9 cellular contexts compared by ENCODE assay signal in genomic region chr2:130823886-130824491, GRCh38. TPM values are rescaled to one million over a fixed set of nuclear protein-coding genes. Genes with fewer than 3 reads are reported as not detected.
DNase-seq lines count a peak whose midpoint lies in the region; ATAC-seq and TF ChIP-seq lines count a peak whose summit lies in the region.
"Had no signal": no experiment of that assay in that cellular context is flagged by ENCODE, and none has a peak within 500 bp of the region (broad histone marks: within the 10 kb centered on the region; RNA-seq: fewer than 3 reads in every experiment).

No MANE protein-coding gene starts in this region.

- H3K79me2 ChIP-seq in H9 (ENCODE audit: insufficient read depth, low read length): no peaks in the 10 kb centered on the region

- no peak overlapping the region for H2BK15ac ChIP-seq in H9 (ENCODE audit: low read depth, low read length)

- no peak overlapping the region for H2AFZ ChIP-seq in H9 (ENCODE audit: low read length)

- no peak overlapping the region for H3K4me2 ChIP-seq in H9 (ENCODE audit: insufficient read depth, insufficient read length, low read length)

- H3K36me3 Mint-ChIP-seq in H9 (ENCODE audit: insufficient read depth in 1 of 3, low read depth in 3 of 3): no peaks in the 10 kb centered on the region

- H4K20me1 ChIP-seq in H9 (ENCODE audit: control insufficient read depth, insufficient read depth, insufficient read length): peaks cover 3% of the 10 kb centered on the region

- no peaks in the 10 kb centered on the region for H3K23me2 ChIP-seq in H9 (ENCODE audit: insufficient read length, low read depth, low read length, poor library complexity, severe bottlenecking)

- peak; percentile 15 for DNase-seq in GM12864 (ENCODE audit: low read depth)
- DNase-seq in epithelial cell of prostate (ENCODE audit: low read depth, low spot score): no peak
- DNase-seq in NCI-H1092 treated with DMSO at 0.1 percent for 48 hours (lab: John Stamatoyannopoulos, UW): no peak
- no peak for DNase-seq in H9
- no peak for DNase-seq in T1000 (lab: John Stamatoyannopoulos, UW)
- no peak for DNase-seq in AG08395 (ENCODE audit: low spot score)

- no peak overlapping the region for H2BK5ac ChIP-seq in H9 (ENCODE audit: insufficient read length, low read length)

- no peak overlapping the region for H3K14ac ChIP-seq in H9 (ENCODE audit: insufficient read depth, low read length)

- no peaks in the 10 kb centered on the region for H3K9me3 Mint-ChIP-seq in H9

- H2AK5ac ChIP-seq in H9 (ENCODE audit: insufficient read length, low read length): no peak overlapping the region

- H3K79me1 ChIP-seq in H9 (ENCODE audit: insufficient read depth, low read depth, low read length, poor library complexity, severe bottlenecking): no peaks in the 10 kb centered on the region

- H3K18ac ChIP-seq in H9 (ENCODE audit: insufficient read length, low read depth, low read length): no peak overlapping the region

- H3K4ac ChIP-seq in H9 (ENCODE audit: low read depth, low read length): no peak overlapping the region

- no peak overlapping the region for H4K8ac ChIP-seq in H9 (replicated peaks; ENCODE audit: insufficient read length, low read depth, low read length)

- no peak overlapping the region for H4K91ac ChIP-seq in H9 (ENCODE audit: insufficient read length, low read depth, low read length)

- H3K27ac ChIP-seq in HUES48 (ENCODE audit: low read depth, low read length) (peak overlapping the region; percentile 91), epithelial cell of prostate (peak overlapping the region; percentile 66), H9 (ENCODE audit: insufficient read length, low read depth, low read length) (no peak overlapping the region)

- no peaks in the 10 kb centered on the region for H3K36me3 ChIP-seq in HUES48 (ENCODE audit: control insufficient read depth, insufficient read depth, low read length)

- H3T11ph ChIP-seq in H9 (ENCODE audit: low read length): no peak overlapping the region

- H3K9ac ChIP-seq in HUES48 (ENCODE audit: low read depth, low read length): no peak overlapping the region
- H3K9ac ChIP-seq in H9 (ENCODE audit: extremely low read depth, insufficient read length, low read length): no peak overlapping the region

- H3K27me3 ChIP-seq in HUES48 (ENCODE audit: control insufficient read depth, insufficient read depth, low read length) (no peaks in the 10 kb centered on the region), H9 (ENCODE audit: insufficient read depth, low read length) (no peaks in the 10 kb centered on the region)

- no peak for TF ChIP-seq CTCF in GM12864 (IDR thresholded peaks at IDR 0.05; ENCODE audit: low read depth, low read length, missing control alignments)
- no peak for TF ChIP-seq CTCF in H9 (conservative IDR thresholded peaks at IDR 0.05)

- H4K5ac ChIP-seq in H9 (ENCODE audit: insufficient read length, low read depth, low read length): no peak overlapping the region

- no peak overlapping the region for H2BK120ac ChIP-seq in H9 (ENCODE audit: low read depth, low read length, poor library complexity, severe bottlenecking)

- no peak overlapping the region for H2BK20ac ChIP-seq in H9 (ENCODE audit: low read depth, low read length, poor library complexity, severe bottlenecking)

- H3K27ac Mint-ChIP-seq in H9: peak overlapping the region in 1 of 3 experiments; percentile 39; a peak in 1 of 7 replicates

- H2BK12ac ChIP-seq in H9 (ENCODE audit: insufficient read length, low read depth, low read length): no peak overlapping the region

- H3K56ac ChIP-seq in H9 (ENCODE audit: insufficient read length, low read depth, low read length): no peak overlapping the region

- WGBS in H9 (ENCODE audit: extremely low coverage, insufficient read length, low lambda C conversion rate): no CpG with 5 or more reads among the region's 10 CpGs

- H3K4me1 ChIP-seq in HUES48 (ENCODE audit: control insufficient read depth, insufficient read depth, low read length) (peaks cover 31% of the 10 kb centered on the region), H9 (ENCODE audit: insufficient read depth, low read length) (peaks cover 2% of the 10 kb centered on the region; the same call in 1 of the 2 replicates)

- H3K23ac ChIP-seq in H9 (ENCODE audit: insufficient read length, low read depth, low read length): no peak overlapping the region

- no peaks in the 10 kb centered on the region for H3K9me3 ChIP-seq in HUES48 (ENCODE audit: control insufficient read depth, insufficient read depth, low read length)
- H3K9me3 ChIP-seq in H9 (ENCODE audit: control insufficient read depth, low read depth, low read length): no peaks in the 10 kb centered on the region
- H3K9me3 ChIP-seq: mucosa of descending colon had no signal

- ATAC-seq in GM21515 (IDR thresholded peaks at IDR 0.05; ENCODE audit: unreplicated experiment): peak; percentile 46

- H3K4me3 ChIP-seq in GM12864 (ENCODE audit: low read depth, low read length): no peak overlapping the region
- H3K4me3 ChIP-seq in HUES48 (ENCODE audit: low read depth, low read length): no peak overlapping the region
- H3K4me3 ChIP-seq: mucosa of descending colon had no signal

- H3K27me3 Mint-ChIP-seq in H9 (ENCODE audit: low read depth): peaks cover 6% of the 10 kb centered on the region

- H3K4me1 Mint-ChIP-seq in H9: peaks cover 50 to 67% of the 10 kb centered on the region in 2 experiments

- no peak overlapping the region for H3K4me3 Mint-ChIP-seq in H9

RNA-seq across cellular contexts. Expression of gene ARHGEF4, which starts 12.7 kb away (rescaled TPM):
- 12.5 and 12.6 TPM in 2 replicates for total RNA-seq in H9 (2021)
